In genomic region chr19:8444140-8444676, GRCh38 we compare ENCODE assay signal across 6 cellular contexts. TPM values are rescaled to one million over a fixed set of nuclear protein-coding genes. Genes with fewer than 3 reads are reported as not detected.
A peak's percentile ranks its signal among the peaks of the same experiment; 100 is the strongest.
DNase-seq lines count a peak whose midpoint lies in the region; FAIRE-seq and TF ChIP-seq lines count a peak whose summit lies in the region.
"Not testable (repeated sequence)": the region's sequence is repeated elsewhere in the genome, so short reads cannot be mapped to it uniquely, and the experiment has no call there.
"Had no signal": no experiment of that assay in that cellular context is flagged by ENCODE, and none has a peak within 500 bp of the region (broad histone marks: within the 10 kb centered on the region; RNA-seq: fewer than 3 reads in every experiment).

No MANE protein-coding gene starts in this region.

- H3K36me3 ChIP-seq in HUES6 (ENCODE audit: control insufficient read depth, insufficient read depth, low read length) (peaks cover 14% of the 10 kb centered on the region), kidney (ENCODE audit: control insufficient read depth in 1 of 2, insufficient read depth in 2 of 2, low read length in 2 of 2) (peaks cover 0 to 13% of the 10 kb centered on the region in 2 donors)

- peaks cover 27% of the 10 kb centered on the region for H3K36me3 Mint-ChIP-seq in activated CD4-positive, alpha-beta memory T cell treated with anti-CD3 and anti-CD28 coated beads for 36 hours
- H3K36me3 Mint-ChIP-seq in dendritic cell treated with granulocyte-macrophage colony-stimulating factor and Interleukin-4, amounts not matched to agents 40 ng/mL and 50 ng/mL, for 4 days (ENCODE audit: low read depth): peaks cover 63% of the 10 kb centered on the region
- H3K36me3 Mint-ChIP-seq in progenitor cell of endocrine pancreas (ENCODE audit: insufficient read depth): peaks cover 13% of the 10 kb centered on the region

- H3K4me1 ChIP-seq in HUES6 (ENCODE audit: control insufficient read depth, insufficient read depth, low read length) (peaks cover 31% of the 10 kb centered on the region), kidney (ENCODE audit: control insufficient read depth in 1 of 2, insufficient read depth in 1 of 2, low read depth in 1 of 2, low read length in 2 of 2) (peaks cover 17 to 19% of the 10 kb centered on the region in 2 donors)

- DNase-seq in activated CD4-positive, alpha-beta memory T cell treated with anti-CD3 and anti-CD28 coated beads for 36 hours; progenitor cell of endocrine pancreas (ENCODE audit: low spot score, unreplicated experiment): not testable (repeated sequence)
- peak; percentile 46 for DNase-seq in kidney

- H3K9me3 ChIP-seq in HUES6 (ENCODE audit: control insufficient read depth, insufficient read depth, low read depth, low read length); kidney (ENCODE audit: control insufficient read depth in 1 of 2, low read length in 2 of 2): not testable (repeated sequence)

- intact Hi-C loops in activated CD4-positive, alpha-beta memory T cell treated with anti-CD3 and anti-CD28 coated beads for 36 hours (cut with micrococcal nuclease): loop anchor here (1.0 to 2.0 kb wide), 3 partner anchors 31 to 71 kb away; partner anchors contain the start of genes MARCHF2 and RAB11B
- intact Hi-C loops in dendritic cell treated with granulocyte-macrophage colony-stimulating factor and Interleukin-4, amounts not matched to agents 40 ng/mL and 50 ng/mL, for 4 days (cut with micrococcal nuclease): loop anchor here (1.0 to 2.0 kb wide), 2 partner anchors 63 to 90 kb away; no protein-coding TSS in a partner anchor
- intact Hi-C loops in kidney (cut with DNase I): not testable (repeated sequence)

- H3K9ac ChIP-seq in HUES6 (ENCODE audit: low read length) (peak overlapping the region; percentile 98), kidney (ENCODE audit: low read length in 2 of 2) (peak overlapping the region; percentile 57 to 76)

- H3K27ac Mint-ChIP-seq in activated CD4-positive, alpha-beta memory T cell treated with anti-CD3 and anti-CD28 coated beads for 36 hours: peak overlapping the region; percentile 98
- H3K27ac Mint-ChIP-seq in dendritic cell treated with granulocyte-macrophage colony-stimulating factor and Interleukin-4, amounts not matched to agents 40 ng/mL and 50 ng/mL, for 4 days: peak overlapping the region; percentile 94
- H3K27ac Mint-ChIP-seq in progenitor cell of endocrine pancreas: peak overlapping the region; percentile 99

- TF ChIP-seq CTCF in kidney (IDR thresholded peaks at IDR 0.05; ENCODE audit: borderline replicate concordance, extremely low read depth, insufficient read depth); progenitor cell of endocrine pancreas (IDR thresholded peaks at IDR 0.05; ENCODE audit: unreplicated experiment): not testable (repeated sequence)

- peaks cover 33% of the 10 kb centered on the region for H3K4me1 Mint-ChIP-seq in activated CD4-positive, alpha-beta memory T cell treated with anti-CD3 and anti-CD28 coated beads for 36 hours (ENCODE audit: low read depth)
- peaks cover 44% of the 10 kb centered on the region for H3K4me1 Mint-ChIP-seq in dendritic cell treated with granulocyte-macrophage colony-stimulating factor and Interleukin-4, amounts not matched to agents 40 ng/mL and 50 ng/mL, for 4 days (ENCODE audit: low read depth)
- H3K4me1 Mint-ChIP-seq in progenitor cell of endocrine pancreas (ENCODE audit: low read depth): peaks cover 37% of the 10 kb centered on the region

- H3K27me3 ChIP-seq in HUES6 (ENCODE audit: control insufficient read depth, insufficient read depth, low read length): not testable (repeated sequence)

- H3K4me3 ChIP-seq in HUES6 (ENCODE audit: low read depth, low read length) (peak overlapping the region; percentile 95), kidney (ENCODE audit: low read length in 2 of 2) (peak overlapping the region; percentile 69 to 84)

- POLR2A ChIA-PET in activated CD4-positive, alpha-beta memory T cell treated with anti-CD3 and anti-CD28 coated beads for 36 hours (lab: Charles Lee): interaction anchor here (0.8 to 3.1 kb wide), 10 partner anchors 21 to 132 kb away, joined by 3 to 16 read pairs (median 4); partner anchors contain the start of genes MARCHF2, RPS28 and ZNF414

- H3K27me3 Mint-ChIP-seq in activated CD4-positive, alpha-beta memory T cell treated with anti-CD3 and anti-CD28 coated beads for 36 hours; dendritic cell treated with granulocyte-macrophage colony-stimulating factor and Interleukin-4, amounts not matched to agents 40 ng/mL and 50 ng/mL, for 4 days; progenitor cell of endocrine pancreas: not testable (repeated sequence)

- not testable (repeated sequence) for H3K9me3 Mint-ChIP-seq in activated CD4-positive, alpha-beta memory T cell treated with anti-CD3 and anti-CD28 coated beads for 36 hours; dendritic cell treated with granulocyte-macrophage colony-stimulating factor and Interleukin-4, amounts not matched to agents 40 ng/mL and 50 ng/mL, for 4 days; progenitor cell of endocrine pancreas (ENCODE audit: low read depth)

- H3K4me3 Mint-ChIP-seq in activated CD4-positive, alpha-beta memory T cell treated with anti-CD3 and anti-CD28 coated beads for 36 hours: peak overlapping the region; percentile 90
- H3K4me3 Mint-ChIP-seq in dendritic cell treated with granulocyte-macrophage colony-stimulating factor and Interleukin-4, amounts not matched to agents 40 ng/mL and 50 ng/mL, for 4 days: peak overlapping the region; percentile 94
- peak overlapping the region; percentile 95 for H3K4me3 Mint-ChIP-seq in progenitor cell of endocrine pancreas (ENCODE audit: low read depth)

- peak overlapping the region; percentile 21; the same call in 1 of the 2 replicates for H3K27ac ChIP-seq in HUES6 (ENCODE audit: low read depth, low read length)
- H3K27ac ChIP-seq in kidney (ENCODE audit: low read depth in 2 of 2, low read length in 2 of 2): peak overlapping the region; percentile 63 to 79

- CTCF ChIA-PET in activated CD4-positive, alpha-beta memory T cell treated with anti-CD3 and anti-CD28 coated beads for 36 hours (lab: Charles Lee): interaction anchor here (0.6 to 4.2 kb wide), 9 partner anchors 12 to 501 kb away, joined by 3 to 43 read pairs (median 5); partner anchors contain the start of genes MARCHF2 and TIMM44

- not testable (repeated sequence) for FAIRE-seq in kidney (lab: Jason Lieb, UNC)

RNA-seq across cellular contexts. Expression of gene HNRNPM, which starts 0.6 kb away (rescaled TPM):
- total RNA-seq in activated CD4-positive, alpha-beta memory T cell treated with anti-CD3 and anti-CD28 coated beads for 36 hours: 100 to 1,000 TPM; 237 to 238 TPM
- total RNA-seq in kidney (164 TPM), progenitor cell of endocrine pancreas (320 and 333 TPM in 2 replicates)
- 103 TPM for polyA plus RNA-seq in kidney (ENCODE audit: insufficient read depth, low read depth, low replicate concordance)

RNA-seq across cellular contexts. Expression of gene MARCHF2, which starts 31.1 kb away (rescaled TPM):
- 10 to 100 TPM; 14.5 to 16.0 TPM for total RNA-seq in activated CD4-positive, alpha-beta memory T cell treated with anti-CD3 and anti-CD28 coated beads for 36 hours
- total RNA-seq in kidney: 48.4 TPM
- polyA plus RNA-seq in kidney (ENCODE audit: insufficient read depth, low read depth, low replicate concordance): 46.5 TPM
- total RNA-seq in progenitor cell of endocrine pancreas: 21.3 and 23.0 TPM in 2 replicates

RNA-seq across cellular contexts. Expression of gene RAB11B, which starts 54.0 kb away (rescaled TPM):
- total RNA-seq in activated CD4-positive, alpha-beta memory T cell treated with anti-CD3 and anti-CD28 coated beads for 36 hours: 10 to 100 TPM; 74.2 to 74.9 TPM
- total RNA-seq in kidney (146 TPM), progenitor cell of endocrine pancreas (180 and 191 TPM in 2 replicates)
- 148 TPM for polyA plus RNA-seq in kidney (ENCODE audit: insufficient read depth, low read depth, low replicate concordance)

RNA-seq across cellular contexts. Expression of gene PRAM1, which starts 58.2 kb away (rescaled TPM):
- under 1 TPM; 0.73 to 1.00 TPM for total RNA-seq in activated CD4-positive, alpha-beta memory T cell treated with anti-CD3 and anti-CD28 coated beads for 36 hours
- total RNA-seq in kidney: 4.6 TPM
- polyA plus RNA-seq in kidney (ENCODE audit: insufficient read depth, low read depth, low replicate concordance): 0.99 TPM
- 0.89 and 1.3 TPM in 2 replicates for total RNA-seq in progenitor cell of endocrine pancreas
- total RNA-seq: RPMI7951 had no signal
